In the genomic region with DNA sequence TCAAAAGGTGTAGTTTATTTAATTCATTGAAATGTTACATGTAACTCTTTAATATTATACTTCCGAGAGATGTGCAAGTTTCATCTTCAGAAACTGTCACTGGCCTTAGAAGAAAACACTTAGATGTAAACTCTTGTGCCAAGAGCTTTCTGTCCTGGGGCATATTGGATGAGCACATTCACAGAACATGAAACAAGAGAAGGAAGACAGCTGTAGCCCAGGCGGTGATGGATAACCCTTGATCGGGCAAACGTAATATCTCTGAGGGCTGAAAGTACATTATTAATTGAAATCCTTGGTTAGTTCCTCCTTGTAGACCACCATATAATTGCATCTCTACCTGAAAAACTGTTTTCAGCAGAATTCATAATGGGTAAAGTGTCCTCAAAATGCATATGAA, we compare ENCODE assay signal across 15 cellular contexts.
DNase-seq lines count a peak whose midpoint lies in the region; ATAC-seq and TF ChIP-seq lines count a peak whose summit lies in the region.
"Had no signal": no experiment of that assay in that cellular context is flagged by ENCODE, and none has a peak within 500 bp of the region (broad histone marks: within the 10 kb centered on the region; RNA-seq: fewer than 3 reads in every experiment).

No MANE protein-coding gene starts in this region.

- H3K27me3 Mint-ChIP-seq in progenitor cell of endocrine pancreas: no peaks in the 10 kb centered on the region
- no peaks in the 10 kb centered on the region for H3K27me3 Mint-ChIP-seq in H9 (ENCODE audit: low read depth)
- H3K27me3 Mint-ChIP-seq: B cell had no signal

- no peak overlapping the region for H4K91ac ChIP-seq in H9 (ENCODE audit: insufficient read length, low read depth, low read length)

- no peak overlapping the region for H3T11ph ChIP-seq in H9 (ENCODE audit: low read length)

- H3K4me1 Mint-ChIP-seq in progenitor cell of endocrine pancreas (ENCODE audit: low read depth) (peaks cover 29% of the 10 kb centered on the region), H9 (peaks cover 4 to 11% of the 10 kb centered on the region in 2 experiments)

- 93 to 95% methylated on average over 4 of the region's 4 CpGs for WGBS in transverse colon (ENCODE audit: low coverage in 1 of 2), 2 donors
- no CpG with 5 or more reads among the region's 4 CpGs for WGBS in H9 (ENCODE audit: extremely low coverage, insufficient read length, low lambda C conversion rate)

- H3K27ac ChIP-seq in transverse colon (no peak overlapping the region), H9 (ENCODE audit: insufficient read length, low read depth, low read length) (no peak overlapping the region)
- H3K27ac ChIP-seq: GM23248, HL-60 had no signal

- no peak overlapping the region for H2BK12ac ChIP-seq in H9 (ENCODE audit: insufficient read length, low read depth, low read length)

- DNase-seq in HAP-1 (ENCODE audit: low spot score in 2 of 2): peak in 1 of 2 experiments; percentile 55
- DNase-seq in HEK293T (ENCODE audit: extremely low spot score): no peak
- DNase-seq in NCI-H69 (lab: John Stamatoyannopoulos, UW): peak; percentile 67
- no peak for DNase-seq in progenitor cell of endocrine pancreas (ENCODE audit: low spot score, unreplicated experiment)
- no peak for DNase-seq in transverse colon
- DNase-seq in H9: no peak
- DNase-seq: C1 segment of cervical spinal cord; Calu3; CD4-positive, alpha-beta T cell; DMS 273 treated with DMSO at 0.1 percent for 48 hours; GM23248; IMR-90 had no signal

- no peak overlapping the region for H2AFZ ChIP-seq in H9 (ENCODE audit: low read length)
- H2AFZ ChIP-seq: GM23248 had no signal

- H3K79me1 ChIP-seq in H9 (ENCODE audit: insufficient read depth, low read depth, low read length, poor library complexity, severe bottlenecking): no peaks in the 10 kb centered on the region

- no peak overlapping the region for H2BK15ac ChIP-seq in H9 (ENCODE audit: low read depth, low read length)

- H4K5ac ChIP-seq in H9 (ENCODE audit: insufficient read length, low read depth, low read length): no peak overlapping the region

- no peak overlapping the region for H3K4me2 ChIP-seq in H9 (ENCODE audit: insufficient read depth, insufficient read length, low read length)

- no peak overlapping the region for H3K14ac ChIP-seq in H9 (ENCODE audit: insufficient read depth, low read length)

- H3K9me3 Mint-ChIP-seq in progenitor cell of endocrine pancreas (ENCODE audit: low read depth) (no peaks in the 10 kb centered on the region), H9 (peaks cover 0 to 4% of the 10 kb centered on the region in 2 experiments; a peak in 1 of 5 replicates)
- H3K9me3 Mint-ChIP-seq: CD4-positive, alpha-beta T cell had no signal

- no peak overlapping the region for H2BK120ac ChIP-seq in H9 (ENCODE audit: low read depth, low read length, poor library complexity, severe bottlenecking)

- no peaks in the 10 kb centered on the region for H3K79me2 ChIP-seq in H9 (ENCODE audit: insufficient read depth, low read length)

- no peaks in the 10 kb centered on the region for H4K20me1 ChIP-seq in H9 (ENCODE audit: control insufficient read depth, insufficient read depth, insufficient read length)

- no peak overlapping the region for H2AK5ac ChIP-seq in H9 (ENCODE audit: insufficient read length, low read length)

- no peak overlapping the region for H3K4ac ChIP-seq in H9 (ENCODE audit: low read depth, low read length)

- H3K23ac ChIP-seq in H9 (ENCODE audit: insufficient read length, low read depth, low read length): no peak overlapping the region

- CTCF ChIA-PET in HEK293T (lab: Yijun Ruan, JAX): no interaction called here

- no peak for TF ChIP-seq CTCF in progenitor cell of endocrine pancreas (IDR thresholded peaks at IDR 0.05; ENCODE audit: unreplicated experiment)
- no peak for TF ChIP-seq CTCF in transverse colon (IDR thresholded peaks at IDR 0.05)
- no peak for TF ChIP-seq CTCF in H9 (conservative IDR thresholded peaks at IDR 0.05)

- H3K36me3 ChIP-seq in HAP-1 (replicated peaks): no peaks in the 10 kb centered on the region
- H3K36me3 ChIP-seq in transverse colon: no peaks in the 10 kb centered on the region

- TF ChIP-seq EP300 in transverse colon (IDR thresholded peaks at IDR 0.05; ENCODE audit: low read depth): no peak

- H3K27ac Mint-ChIP-seq in progenitor cell of endocrine pancreas (peak overlapping the region; percentile 23), H9 (no peak overlapping the region)
- H3K27ac Mint-ChIP-seq: B cell; CD4-positive, alpha-beta T cell had no signal

- H3K56ac ChIP-seq in H9 (ENCODE audit: insufficient read length, low read depth, low read length): no peak overlapping the region

- no peak overlapping the region for H2BK5ac ChIP-seq in H9 (ENCODE audit: insufficient read length, low read length)

- H3K36me3 Mint-ChIP-seq in progenitor cell of endocrine pancreas (ENCODE audit: insufficient read depth) (peaks cover 5% of the 10 kb centered on the region), H9 (ENCODE audit: insufficient read depth in 1 of 3, low read depth in 3 of 3) (no peaks in the 10 kb centered on the region)

- ATAC-seq in GM19397 (IDR thresholded peaks at IDR 0.05; ENCODE audit: unreplicated experiment): no peak

- H3K18ac ChIP-seq in H9 (ENCODE audit: insufficient read length, low read depth, low read length): no peak overlapping the region

- no peak overlapping the region for H3K9ac ChIP-seq in H9 (ENCODE audit: extremely low read depth, insufficient read length, low read length)
- H3K9ac ChIP-seq: GM23248 had no signal

- peaks cover 51% of the 10 kb centered on the region for H3K4me1 ChIP-seq in HAP-1
- peaks cover 0 to 14% (median 9%) of the 10 kb centered on the region in 4 donors for H3K4me1 ChIP-seq in transverse colon
- no peaks in the 10 kb centered on the region for H3K4me1 ChIP-seq in H9 (ENCODE audit: insufficient read depth, low read length)

- no peak overlapping the region for H4K8ac ChIP-seq in H9 (replicated peaks; ENCODE audit: insufficient read length, low read depth, low read length)

- no peaks in the 10 kb centered on the region for H3K27me3 ChIP-seq in HAP-1 (ENCODE audit: low read depth)
- H3K27me3 ChIP-seq in transverse colon: no peaks in the 10 kb centered on the region
- no peaks in the 10 kb centered on the region for H3K27me3 ChIP-seq in H9 (ENCODE audit: insufficient read depth, low read length)

- no peak overlapping the region for H2BK20ac ChIP-seq in H9 (ENCODE audit: low read depth, low read length, poor library complexity, severe bottlenecking)

- no peak for TF ChIP-seq POLR2A in transverse colon (IDR thresholded peaks at IDR 0.05)

- H3K4me3 Mint-ChIP-seq in progenitor cell of endocrine pancreas (ENCODE audit: low read depth): no peak overlapping the region
- H3K4me3 Mint-ChIP-seq in H9: no peak overlapping the region
- H3K4me3 Mint-ChIP-seq: B cell; CD4-positive, alpha-beta T cell had no signal

- H3K23me2 ChIP-seq in H9 (ENCODE audit: insufficient read length, low read depth, low read length, poor library complexity, severe bottlenecking): no peaks in the 10 kb centered on the region

- H3K4me3 ChIP-seq in HAP-1 (peak overlapping the region; percentile 2; the same call in 1 of the 2 replicates), transverse colon (no peak overlapping the region)
- H3K4me3 ChIP-seq: GM23248 had no signal

- no peaks in the 10 kb centered on the region for H3K9me3 ChIP-seq in HAP-1
- H3K9me3 ChIP-seq in transverse colon: no peaks in the 10 kb centered on the region
- H3K9me3 ChIP-seq in H9 (ENCODE audit: control insufficient read depth, low read depth, low read length): no peaks in the 10 kb centered on the region

- in situ Hi-C loops in HAP-1 (cut with MboI; ENCODE audit: low sequenced_read_pairs) (no loop called here), transverse colon (cut with MboI; ENCODE audit: low pct_ligation_motif_present in 1 of 4, low pct_unique_long_range_greater_than_20kb in 1 of 4, low sequenced_read_pairs in 3 of 4) (no loop called here)

- intact Hi-C loops in transverse colon (cut with DNase I; ENCODE audit: low total_unique reads): no loop called here

- POLR2A ChIA-PET in HEK293T (lab: Yijun Ruan, JAX): no interaction called here

TF ChIP-seq in HEK293T, 16 proteins besides CTCF, POLR2A, EP300 and RAD21:
- TF ChIP-seq NFRKB (IDR thresholded peaks at IDR 0.05) (no peak), PKNOX1 (IDR thresholded peaks at IDR 0.05) (peak; percentile 28; the same call in 1 of the 2 replicates), SP1 (IDR thresholded peaks at IDR 0.05) (no peak)
